10 cellular contexts compared by ENCODE assay signal in genomic region chr17:29625037-29625750, GRCh38. TPM values are rescaled to one million over a fixed set of nuclear protein-coding genes. Genes with fewer than 3 reads are reported as not detected.
A peak's percentile ranks its signal among the peaks of the same experiment; 100 is the strongest.
DNase-seq lines count a peak whose midpoint lies in the region; ATAC-seq and TF ChIP-seq lines count a peak whose summit lies in the region.
"Had no signal": no experiment of that assay in that cellular context is flagged by ENCODE, and none has a peak within 500 bp of the region (broad histone marks: within the 10 kb centered on the region; RNA-seq: fewer than 3 reads in every experiment).

No MANE protein-coding gene starts in this region.

- H3K79me2 ChIP-seq in MM.1S (ENCODE audit: low read length): no peaks in the 10 kb centered on the region

- H3K4me3 Mint-ChIP-seq in CD4-positive, alpha-beta memory T cell: no peak overlapping the region

- peaks cover 2 to 16% of the 10 kb centered on the region in 2 donors for H3K36me3 Mint-ChIP-seq in CD4-positive, alpha-beta memory T cell

- no peak overlapping the region for H3K4me3 ChIP-seq in CD4-positive, alpha-beta memory T cell (ENCODE audit: low read length in 2 of 2)
- H3K4me3 ChIP-seq in MM.1S (ENCODE audit: low read length): no peak overlapping the region
- H3K4me3 ChIP-seq: PC-9 had no signal

- TF ChIP-seq CTCF in MM.1S (IDR thresholded peaks at IDR 0.05; ENCODE audit: low read length): no peak

- POLR2A ChIA-PET in CD4-positive, alpha-beta memory T cell (lab: Charles Lee; ENCODE audit: partially characterized antibody): interaction anchor here (0.5 to 1.6 kb wide), 8 partner anchors 8 to 136 kb away, joined by 3 to 6 read pairs (median 4); partner anchors contain the start of gene ABHD15

- H2AFZ ChIP-seq in MM.1S (ENCODE audit: low read length): no peak overlapping the region
- H2AFZ ChIP-seq: PC-9 had no signal

- no peak overlapping the region for H3K27ac ChIP-seq in CD4-positive, alpha-beta memory T cell (ENCODE audit: low read depth, low read length)
- H3K27ac ChIP-seq in caudate nucleus (ENCODE audit: low read depth, low read length) (peak overlapping the region; percentile 50), MM.1S (ENCODE audit: low read length) (no peak overlapping the region)

- CTCF ChIA-PET in CD4-positive, alpha-beta memory T cell (lab: Charles Lee; ENCODE audit: partially characterized antibody): interaction anchor here (0.6 to 22.5 kb wide), 9 partner anchors 8 to 307 kb away, joined by 3 to 523 read pairs (median 3); partner anchors contain the start of genes ABHD15 and TP53I13

- no peaks in the 10 kb centered on the region for H4K20me1 ChIP-seq in MM.1S (ENCODE audit: insufficient read depth, low read length)

- 0 out of 2 replicates have a peak, but pooled peaks cover 4% of the 10 kb centered on the region for H3F3A ChIP-seq in MM.1S (ENCODE audit: insufficient read depth, low read length)

- no peaks in the 10 kb centered on the region for H3K9me2 ChIP-seq in MM.1S (replicated peaks; ENCODE audit: insufficient read depth, low read length)

- no peak for ATAC-seq in GM18867 (IDR thresholded peaks at IDR 0.05; ENCODE audit: unreplicated experiment)

- H3K9me3 Mint-ChIP-seq in CD4-positive, alpha-beta memory T cell: no peaks in the 10 kb centered on the region

- peaks cover 14 to 37% (median 28%) of the 10 kb centered on the region in 4 donors for H3K4me1 Mint-ChIP-seq in CD4-positive, alpha-beta memory T cell

- no peaks in the 10 kb centered on the region for H3K9me3 ChIP-seq in CD4-positive, alpha-beta memory T cell (ENCODE audit: control insufficient read depth in 1 of 2, low read length in 2 of 2)
- no peaks in the 10 kb centered on the region for H3K9me3 ChIP-seq in MM.1S (replicated peaks; ENCODE audit: insufficient read depth, low read length)

- peak overlapping the region in 6 of 7 donors; percentile 25 to 75 (median 32) for H3K27ac Mint-ChIP-seq in CD4-positive, alpha-beta memory T cell

- H3K4me2 ChIP-seq in MM.1S (ENCODE audit: low read depth, low read length): no peak overlapping the region
- H3K4me2 ChIP-seq: PC-9 had no signal

- peaks cover 26% of the 10 kb centered on the region for H3K4me1 ChIP-seq in CD4-positive, alpha-beta memory T cell (ENCODE audit: insufficient read depth, low read length)
- peaks cover 4% of the 10 kb centered on the region; the same call in 1 of the 2 replicates for H3K4me1 ChIP-seq in MM.1S (ENCODE audit: low read length)

- peaks cover 5% of the 10 kb centered on the region for H3K36me3 ChIP-seq in CD4-positive, alpha-beta memory T cell (ENCODE audit: insufficient read depth, low read length)
- no peaks in the 10 kb centered on the region for H3K36me3 ChIP-seq in MM.1S (replicated peaks; ENCODE audit: insufficient read depth, low read length)

- H3K27me3 Mint-ChIP-seq in CD4-positive, alpha-beta memory T cell: no peaks in the 10 kb centered on the region

- no peak for DNase-seq in CD4-positive, alpha-beta memory T cell
- peak; percentile 63 for DNase-seq in HT1080 (ENCODE audit: low read depth)
- peak in 47 of 61 donors; percentile 18 to 82 (median 52) for DNase-seq in caudate nucleus (lab: John Stamatoyannopoulos, UW)
- DNase-seq in middle frontal gyrus (ENCODE audit: extremely low spot score, low spot score): peak; percentile 39
- no peak for DNase-seq in MM.1S
- DNase-seq in NCI-H2171 (lab: John Stamatoyannopoulos, UW): no peak
- DNase-seq in NCI-H1092 treated with DMSO at 0.1 percent for 48 hours (lab: John Stamatoyannopoulos, UW): no peak
- DNase-seq: kidney glomerular epithelial cell had no signal

- intact Hi-C loops in CD4-positive, alpha-beta memory T cell (cut with micrococcal nuclease): no loop called here

- no peaks in the 10 kb centered on the region for H3K27me3 ChIP-seq in CD4-positive, alpha-beta memory T cell (ENCODE audit: insufficient read depth, low read length)
- no peaks in the 10 kb centered on the region for H3K27me3 ChIP-seq in MM.1S (replicated peaks; ENCODE audit: insufficient read depth, low read length)

- H3K9ac ChIP-seq in MM.1S (ENCODE audit: low read length): no peak overlapping the region

RNA-seq across cellular contexts. Expression of gene CORO6, which starts 2.5 kb away (rescaled TPM):
- 1 to 10 TPM; 1.6 to 2.2 TPM for total RNA-seq in CD4-positive, alpha-beta memory T cell
- polyA plus RNA-seq in CD4-positive, alpha-beta memory T cell: not detected
- 1.4 and 2.4 TPM in 2 replicates for total RNA-seq in HT1080 (2014; rRNA removed; shearing (Covaris generic))
- polyA plus RNA-seq in HT1080 (2015; cell fraction: cytosol; rRNA removed): 0.23 and 0.73 TPM in 2 replicates
- 20.9 and 23.8 TPM in 2 replicates for polyA plus RNA-seq in HT1080 (2015; cell fraction: nucleus; rRNA removed)

RNA-seq across cellular contexts. Expression of gene ANKRD13B, which starts 32.3 kb away (rescaled TPM):
- 1 to 10 TPM; 1.3 to 2.3 TPM for total RNA-seq in CD4-positive, alpha-beta memory T cell
- polyA plus RNA-seq in CD4-positive, alpha-beta memory T cell: not detected
- total RNA-seq in HT1080 (2014; rRNA removed; shearing (Covaris generic)): 14.2 and 17.9 TPM in 2 replicates
- polyA plus RNA-seq in HT1080 (2015; cell fraction: cytosol; rRNA removed): 8.9 and 9.9 TPM in 2 replicates
- 40.1 and 44.1 TPM in 2 replicates for polyA plus RNA-seq in HT1080 (2015; cell fraction: nucleus; rRNA removed)

RNA-seq across cellular contexts. Expression of gene GIT1, which starts 35.7 kb away (rescaled TPM):
- 10 to 100 TPM; 78.9 to 82.8 TPM for total RNA-seq in CD4-positive, alpha-beta memory T cell
- polyA plus RNA-seq in CD4-positive, alpha-beta memory T cell: 10 to 100 TPM in 1 of 2 donors, 1 to 10 TPM in 1; 4.2 to 24.9 TPM
- 76.4 and 97.4 TPM in 2 replicates for total RNA-seq in HT1080 (2014; rRNA removed; shearing (Covaris generic))
- 73.3 and 78.8 TPM in 2 replicates for polyA plus RNA-seq in HT1080 (2015; cell fraction: cytosol; rRNA removed)
- 74.6 and 87.3 TPM in 2 replicates for polyA plus RNA-seq in HT1080 (2015; cell fraction: nucleus; rRNA removed)

RNA-seq across cellular contexts. Expression of gene TP53I13, which starts 56.7 kb away (rescaled TPM):
- total RNA-seq in CD4-positive, alpha-beta memory T cell: 100 to 1,000 TPM; 149 to 158 TPM
- polyA plus RNA-seq in CD4-positive, alpha-beta memory T cell: 10 to 100 TPM; 31.5 to 47.5 TPM
- 21.9 and 26.1 TPM in 2 replicates for total RNA-seq in HT1080 (2014; rRNA removed; shearing (Covaris generic))
- 19.4 and 24.8 TPM in 2 replicates for polyA plus RNA-seq in HT1080 (2015; cell fraction: cytosol; rRNA removed)
- polyA plus RNA-seq in HT1080 (2015; cell fraction: nucleus; rRNA removed): 58.2 and 59.8 TPM in 2 replicates

RNA-seq across cellular contexts. Expression of gene ABHD15, which starts 58.4 kb away (rescaled TPM):
- 10 to 100 TPM; 18.1 to 18.8 TPM for total RNA-seq in CD4-positive, alpha-beta memory T cell
- 10 to 100 TPM in 1 of 2 donors, 1 to 10 TPM in 1; 8.2 to 13.5 TPM for polyA plus RNA-seq in CD4-positive, alpha-beta memory T cell
- 6.3 and 6.4 TPM in 2 replicates for total RNA-seq in HT1080 (2014; rRNA removed; shearing (Covaris generic))
- polyA plus RNA-seq in HT1080 (2015; cell fraction: cytosol; rRNA removed): 5.8 and 6.0 TPM in 2 replicates
- polyA plus RNA-seq in HT1080 (2015; cell fraction: nucleus; rRNA removed): 4.7 and 5.3 TPM in 2 replicates

Comparison
In these comparisons a context has a peak if more than half of its experiments do, and no peak if none do; other contexts are left out.
1. DNase-seq: peak in HT1080 (single experiment), caudate nucleus (47 of 61) and middle frontal gyrus (single experiment); none in CD4-positive, alpha-beta memory T cell (0 of 5), MM.1S (single experiment), NCI-H2171 (single experiment) and NCI-H1092 treated with DMSO at 0.1 percent for 48 hours (single experiment).